In genomic region chr19:2170219-2170618, GRCh38 we compare ENCODE assay signal across 11 cellular contexts. TPM values are rescaled to one million over a fixed set of nuclear protein-coding genes. Genes with fewer than 3 reads are reported as not detected.
DNase-seq lines count a peak whose midpoint lies in the region; ATAC-seq, FAIRE-seq and TF ChIP-seq lines count a peak whose summit lies in the region.
"Had no signal": no experiment of that assay in that cellular context is flagged by ENCODE, and none has a peak within 500 bp of the region (broad histone marks: within the 10 kb centered on the region; RNA-seq: fewer than 3 reads in every experiment).

No MANE protein-coding gene starts in this region.

- no peak for FAIRE-seq in astrocyte (lab: Jason Lieb, UNC)
- FAIRE-seq: TTC549 had no signal

- WGBS in mammary epithelial cell (ENCODE audit: low coverage, missing lambda C conversion rate), result 89% methylated on average over 11 of the region's 12 CpGs
- WGBS in mesodermal cell (ENCODE audit: insufficient coverage in 2 of 2), 2 experiments, result 84 to 87% methylated on average over 12 of the region's 12 CpGs

- H3K27me3 Mint-ChIP-seq in astrocyte (ENCODE audit: low read depth, unreplicated experiment) (no peaks in the 10 kb centered on the region), type B pancreatic cell (no peaks in the 10 kb centered on the region)

- H3K9me3 Mint-ChIP-seq in astrocyte (ENCODE audit: unreplicated experiment), result no peaks in the 10 kb centered on the region
- no peaks in the 10 kb centered on the region for H3K9me3 Mint-ChIP-seq in type B pancreatic cell

- H3K27ac Mint-ChIP-seq in astrocyte (ENCODE audit: unreplicated experiment) (peak overlapping the region; percentile 64), type B pancreatic cell (peak overlapping the region; percentile 93)

- CTCF ChIA-PET in mammary epithelial cell (lab: Charles Lee; ENCODE audit: low non-redundant PET), result interaction anchor here (0.6 kb wide), 1 partner anchor 221 kb away, joined by 14 read pairs; no protein-coding TSS in a partner anchor

- TF ChIP-seq CTCF in breast epithelium (IDR thresholded peaks at IDR 0.05) (no peak), mammary epithelial cell (conservative IDR thresholded peaks at IDR 0.05 in 1 of 2, IDR thresholded peaks at IDR 0.05 in 1 of 2; ENCODE audit: extremely low read depth in 1 of 2, insufficient read depth in 1 of 2, low read depth in 1 of 2, low read length in 2 of 2) (no peak), astrocyte (IDR thresholded peaks at IDR 0.05; ENCODE audit: insufficient read depth, low read depth, low read length) (no peak), type B pancreatic cell (conservative IDR thresholded peaks at IDR 0.05) (no peak)

- H4K20me1 ChIP-seq in mammary epithelial cell (ENCODE audit: insufficient read depth, low read length) (no peaks in the 10 kb centered on the region), astrocyte (ENCODE audit: insufficient read depth, low read length) (peaks cover 86% of the 10 kb centered on the region)

- BruUV-seq in mammary epithelial cell (replicated peaks; lab: Mats Ljungman, UMichigan), result no TSS peak

- in situ Hi-C loops in mammary epithelial cell (cut with MboI; ENCODE audit: low sequenced_read_pairs in 2 of 2), result no loop called here

- H3K36me3 Mint-ChIP-seq in astrocyte (ENCODE audit: low read depth, unreplicated experiment) (no peaks in the 10 kb centered on the region), type B pancreatic cell (peaks cover 4% of the 10 kb centered on the region)

- H3K9ac ChIP-seq in mammary epithelial cell (ENCODE audit: insufficient read depth, low read length) (no peak overlapping the region), astrocyte (ENCODE audit: low read length) (peak overlapping the region; percentile 25)

- peaks cover 11 to 28% of the 10 kb centered on the region in 2 donors for H3K4me1 ChIP-seq in breast epithelium
- peaks cover 31% of the 10 kb centered on the region for H3K4me1 ChIP-seq in mammary epithelial cell (ENCODE audit: insufficient read depth, low read length)
- peaks cover 51% of the 10 kb centered on the region for H3K4me1 ChIP-seq in astrocyte (ENCODE audit: insufficient read depth, low read length)
- H3K4me1 ChIP-seq in mesodermal cell (ENCODE audit: control insufficient read depth, insufficient read depth, low read length, poor library complexity, severe bottlenecking), result peaks cover 54% of the 10 kb centered on the region

- no peak for TF ChIP-seq POLR2A in breast epithelium (IDR thresholded peaks at IDR 0.05)

- H3K27me3 ChIP-seq in breast epithelium (no peaks in the 10 kb centered on the region), mammary epithelial cell (ENCODE audit: insufficient read depth, low read length) (no peaks in the 10 kb centered on the region), astrocyte (ENCODE audit: insufficient read depth, low read length) (no peaks in the 10 kb centered on the region)

- DNase-seq in breast epithelium (ENCODE audit: low spot score in 2 of 2) (no peak), mammary epithelial cell (no peak), astrocyte (ENCODE audit: low read depth) (no peak), type B pancreatic cell (ENCODE audit: extremely low spot score, unreplicated experiment) (no peak), NCI-H1092 treated with DMSO at 0.1 percent for 48 hours (lab: John Stamatoyannopoulos, UW) (no peak)
- DNase-seq: activated gamma-delta T cell treated with Interleukin-2 at 50 U/mL for 16 hours; effector CD4-positive, alpha-beta T cell had no signal

- no peak overlapping the region for H3K4me3 ChIP-seq in breast epithelium
- H3K4me3 ChIP-seq in mammary epithelial cell (replicated peaks in 1 of 3; ENCODE audit: insufficient read depth in 1 of 3, low read depth in 2 of 3, low read length in 3 of 3), result no peak overlapping the region
- no peak overlapping the region for H3K4me3 ChIP-seq in astrocyte (ENCODE audit: insufficient read depth, low read depth, low read length)
- no peak overlapping the region for H3K4me3 ChIP-seq in mesodermal cell (ENCODE audit: extremely low read depth, insufficient read depth, low read length, poor library complexity, severe bottlenecking)

- ATAC-seq in HG03108 (IDR thresholded peaks at IDR 0.05; ENCODE audit: unreplicated experiment) (no peak), HG02610 (IDR thresholded peaks at IDR 0.05; ENCODE audit: unreplicated experiment) (no peak)

- intact Hi-C loops in breast epithelium (cut with DNase I; ENCODE audit: low total_unique reads), result no loop called here
- intact Hi-C loops in mammary epithelial cell (cut with micrococcal nuclease), result no loop called here

- H3K4me2 ChIP-seq in mammary epithelial cell (ENCODE audit: insufficient read depth, low read depth, low read length) (no peak overlapping the region), astrocyte (ENCODE audit: low read length) (peak overlapping the region; percentile 36)

- H3K36me3 ChIP-seq in breast epithelium (no peaks in the 10 kb centered on the region), mammary epithelial cell (ENCODE audit: insufficient read depth, low read length) (peaks cover 3% of the 10 kb centered on the region), astrocyte (ENCODE audit: insufficient read depth, low read length) (no peaks in the 10 kb centered on the region), mesodermal cell (ENCODE audit: control insufficient read depth, insufficient read depth, low read length) (peaks cover 17% of the 10 kb centered on the region)

- no peak overlapping the region for H2AFZ ChIP-seq in mammary epithelial cell (ENCODE audit: low read depth, low read length)
- no peak overlapping the region for H2AFZ ChIP-seq in astrocyte (ENCODE audit: low read depth, low read length)

- H3K9me3 ChIP-seq in breast epithelium (no peaks in the 10 kb centered on the region), mammary epithelial cell (replicated peaks; ENCODE audit: insufficient read depth, low read length) (no peaks in the 10 kb centered on the region), astrocyte (ENCODE audit: insufficient read depth, low read depth, low read length) (no peaks in the 10 kb centered on the region), mesodermal cell (ENCODE audit: control insufficient read depth, low read length) (no peaks in the 10 kb centered on the region)

- dilution Hi-C loops in mammary epithelial cell (cut with HindIII; ENCODE audit: low sequenced_read_pairs), result loop anchor here (5.0 kb wide), 1 partner anchor 38 kb away; no protein-coding TSS in a partner anchor

- peak overlapping the region; percentile 50 for H3K4me3 Mint-ChIP-seq in astrocyte (ENCODE audit: unreplicated experiment)
- H3K4me3 Mint-ChIP-seq in type B pancreatic cell, result peak overlapping the region; percentile 47

- peaks cover 32% of the 10 kb centered on the region for H3K4me1 Mint-ChIP-seq in astrocyte (ENCODE audit: low read depth, unreplicated experiment)
- H3K4me1 Mint-ChIP-seq in type B pancreatic cell (ENCODE audit: unreplicated experiment), result peaks cover 40% of the 10 kb centered on the region

- peaks cover 93% of the 10 kb centered on the region for H3K79me2 ChIP-seq in mammary epithelial cell (ENCODE audit: insufficient read depth, low read length)
- H3K79me2 ChIP-seq in astrocyte (ENCODE audit: insufficient read depth, low read length), result peaks cover 96% of the 10 kb centered on the region

- H3K27ac ChIP-seq in breast epithelium (peak overlapping the region; percentile 4 to 23), mammary epithelial cell (ENCODE audit: insufficient read depth, low read depth, low read length) (no peak overlapping the region), astrocyte (ENCODE audit: low read depth, low read length) (peak overlapping the region; percentile 83), mesodermal cell (ENCODE audit: low read depth, low read length, severe bottlenecking) (peak overlapping the region; percentile 71)

RNA-seq across cellular contexts. Expression of gene DOT1L, which starts 6.5 kb away (rescaled TPM):
- total RNA-seq in breast epithelium (10 to 100 TPM in 1 of 3 donors, 1 to 10 TPM in 2; 7.7 to 10.2 (median 8.0) TPM), mammary epithelial cell (10 to 100 TPM in 1 of 2 donors, 1 to 10 TPM in 1; 4.3 to 25.6 TPM), astrocyte (21.7 and 25.6 TPM in 2 replicates), type B pancreatic cell (ENCODE audit: low replicate concordance) (68.8 and 76.3 TPM in 2 replicates)
- 6.3 TPM for polyA plus RNA-seq in mammary epithelial cell
- polyA minus RNA-seq in mammary epithelial cell, result 31.7 TPM
- 29.1 TPM for polyA plus RNA-seq in mesodermal cell (2013, experiment 1 of 2)
- 23.9 TPM for polyA plus RNA-seq in mesodermal cell (2013, experiment 2 of 2)

RNA-seq across cellular contexts. Expression of gene AP3D1, which starts 18.9 kb away (rescaled TPM):
- total RNA-seq in breast epithelium (10 to 100 TPM; 53.6 to 68.5 (median 54.0) TPM), mammary epithelial cell (100 to 1,000 TPM; 124 to 143 TPM), astrocyte (162 and 167 TPM in 2 replicates), type B pancreatic cell (ENCODE audit: low replicate concordance) (127 and 139 TPM in 2 replicates)
- 95.6 TPM for polyA plus RNA-seq in mammary epithelial cell
- polyA minus RNA-seq in mammary epithelial cell, result 288 TPM
- 113 TPM for polyA plus RNA-seq in mesodermal cell (2013, experiment 1 of 2)
- 104 TPM for polyA plus RNA-seq in mesodermal cell (2013, experiment 2 of 2)
